Comparison of ENCODE assay signal across 29 cellular contexts in the genomic region with DNA sequence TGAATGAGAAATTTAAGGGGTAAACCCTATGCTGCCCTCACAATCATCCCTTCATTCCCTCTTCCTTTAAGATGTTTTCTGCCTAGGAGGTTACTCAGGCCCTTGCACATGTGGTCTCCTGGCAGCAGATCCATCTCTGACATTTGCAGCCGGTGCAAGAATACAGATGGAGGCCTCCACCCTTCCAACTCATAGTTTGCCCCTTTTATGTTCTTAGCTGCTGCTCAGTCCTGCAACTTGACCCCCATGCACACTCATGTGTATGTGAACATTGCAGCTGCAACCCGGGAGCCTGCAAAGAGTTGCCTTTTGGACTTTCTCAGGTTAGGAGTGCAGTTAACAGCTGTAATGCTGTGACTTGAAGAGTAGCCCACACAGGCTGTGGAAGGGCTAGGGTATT.
"Had no signal": no experiment of that assay in that cellular context is flagged by ENCODE, and none has a peak within 500 bp of the region (broad histone marks: within the 10 kb centered on the region; RNA-seq: fewer than 3 reads in every experiment).

No MANE protein-coding gene starts in this region.

- H3K27ac Mint-ChIP-seq: activated CD4-positive, alpha-beta T cell treated with anti-CD3 and anti-CD28 coated beads for 36 hours; activated CD8-positive, alpha-beta memory T cell treated with anti-CD3 and anti-CD28 coated beads, Interleukin-2, amount 10 ng/mL, durations not matched to agents 7 days and 5 days; activated CD8-positive, alpha-beta T cell treated with anti-CD3 and anti-CD28 coated beads, Interleukin-2, amount 10 ng/mL, durations not matched to agents 7 days and 5 days; activated naive CD4-positive, alpha-beta T cell treated with anti-CD3 and anti-CD28 coated beads, Interleukin-2, amount 50 U/mL, for 24 hours; activated naive CD8-positive, alpha-beta T cell treated with anti-CD3 and anti-CD28 coated beads, Interleukin-2, amount 50 U/mL, for 24 hours; activated T-helper 2 cell treated with anti-CD3 and anti-CD28 coated beads, Interferon-gamma antibody, Interleukin-2, Interleukin-4, amounts not matched to agents 10 μg/mL and 5 μg/mL and 100 μg/mL, durations not matched to agents 14 hours and 24 hours and 36 hours; natural killer cell treated with Interleukin-12 subunit alpha and Interleukin-12 subunit beta and Interleukin-15 and Interleukin-18, amount 100 ng/mL, for 72 hours; progenitor cell of endocrine pancreas; T-helper 2 cell treated with Interferon-gamma antibody and Interleukin-4, amounts not matched to agents 5 μg/mL and 100 μg/mL, for 36 hours had no signal

- H3K79me2 ChIP-seq: hepatocyte had no signal

- H3K4me1 ChIP-seq: breast epithelium had no signal

- H3K36me3 Mint-ChIP-seq: activated CD8-positive, alpha-beta memory T cell treated with anti-CD3 and anti-CD28 coated beads, Interleukin-2, amount 10 ng/mL, durations not matched to agents 7 days and 5 days; activated naive CD4-positive, alpha-beta T cell treated with anti-CD3 and anti-CD28 coated beads, Interleukin-2, amount 50 U/mL, for 24 hours; natural killer cell treated with Interleukin-12 subunit alpha and Interleukin-12 subunit beta and Interleukin-15 and Interleukin-18, amount 100 ng/mL, for 72 hours had no signal

- DNase-seq: activated CD4-positive, alpha-beta T cell treated with anti-CD3 and anti-CD28 coated beads for 36 hours; activated CD4-positive, CD25-positive, alpha-beta regulatory T cell; activated CD8-positive, alpha-beta memory T cell treated with anti-CD3 and anti-CD28 coated beads, Interleukin-2, amount 10 ng/mL, durations not matched to agents 7 days and 5 days; activated CD8-positive, alpha-beta T cell treated with anti-CD3 and anti-CD28 coated beads, Interleukin-2, amount 10 ng/mL, durations not matched to agents 7 days and 5 days; activated naive CD8-positive, alpha-beta T cell treated with anti-CD3 and anti-CD28 coated beads, Interleukin-2, amount 50 U/mL, for 24 hours; activated T-cell treated with anti-CD3 and anti-CD28 coated beads, Interleukin-2, amount 50 U/mL, for 48 hours; amygdala; dermis blood vessel endothelial cell; effector CD8-positive, alpha-beta T cell; esophagus squamous epithelium; left cardiac atrium; left ventricle myocardium superior; mucosa of descending colon; right lobe of liver; stimulated activated CD4-positive, alpha-beta T cell treated with anti-CD3 and anti-CD28 coated beads, Interleukin-2, amount 100 ng/mL, for 48 hours; stimulated activated naive CD8-positive, alpha-beta T cell treated with anti-CD3 and anti-CD28 coated beads, Interleukin-15, Interleukin-2, amounts not matched to agents 100 U/mL and 50 U/mL, for 24 hours; T-helper 1 cell; thyroid gland; upper lobe of left lung had no signal

- H3K4me1 Mint-ChIP-seq: central memory CD8-positive, alpha-beta T cell had no signal

- H3K9me3 ChIP-seq: breast epithelium, esophagus squamous epithelium, mucosa of descending colon, right lobe of liver, thyroid gland, upper lobe of left lung, vagina had no signal

- H3K4me3 ChIP-seq: breast epithelium, esophagus squamous epithelium, hepatocyte, mucosa of descending colon, right lobe of liver, thyroid gland, upper lobe of left lung, vagina had no signal

- H3K27ac ChIP-seq: breast epithelium, epithelial cell of prostate, esophagus squamous epithelium, hepatocyte, right lobe of liver, thyroid gland, upper lobe of left lung, vagina had no signal

- H2AFZ ChIP-seq: hepatocyte had no signal

- H3K27me3 ChIP-seq: breast epithelium, esophagus squamous epithelium, hepatocyte, right lobe of liver, thyroid gland, upper lobe of left lung, vagina had no signal

- H3K4me3 Mint-ChIP-seq: activated CD4-positive, alpha-beta T cell treated with anti-CD3 and anti-CD28 coated beads for 36 hours; activated CD8-positive, alpha-beta memory T cell treated with anti-CD3 and anti-CD28 coated beads, Interleukin-2, amount 10 ng/mL, durations not matched to agents 7 days and 5 days; activated CD8-positive, alpha-beta T cell treated with anti-CD3 and anti-CD28 coated beads, Interleukin-2, amount 10 ng/mL, durations not matched to agents 7 days and 5 days; activated naive CD4-positive, alpha-beta T cell treated with anti-CD3 and anti-CD28 coated beads, Interleukin-2, amount 50 U/mL, for 24 hours; activated naive CD8-positive, alpha-beta T cell treated with anti-CD3 and anti-CD28 coated beads, Interleukin-2, amount 50 U/mL, for 24 hours; central memory CD8-positive, alpha-beta T cell; natural killer cell treated with Interleukin-12 subunit alpha and Interleukin-12 subunit beta and Interleukin-15 and Interleukin-18, amount 100 ng/mL, for 72 hours; T-helper 2 cell treated with Interferon-gamma antibody and Interleukin-4, amounts not matched to agents 5 μg/mL and 100 μg/mL, for 36 hours had no signal

- H3K4me2 ChIP-seq: hepatocyte had no signal

- H3K9me3 Mint-ChIP-seq: activated naive CD4-positive, alpha-beta T cell treated with anti-CD3 and anti-CD28 coated beads, Interleukin-2, amount 50 U/mL, for 24 hours; activated naive CD8-positive, alpha-beta T cell treated with anti-CD3 and anti-CD28 coated beads, Interleukin-2, amount 50 U/mL, for 24 hours; activated T-helper 2 cell treated with anti-CD3 and anti-CD28 coated beads, Interferon-gamma antibody, Interleukin-2, Interleukin-4, amounts not matched to agents 10 μg/mL and 5 μg/mL and 100 μg/mL, durations not matched to agents 14 hours and 24 hours and 36 hours; central memory CD8-positive, alpha-beta T cell; natural killer cell treated with Interleukin-12 subunit alpha and Interleukin-12 subunit beta and Interleukin-15 and Interleukin-18, amount 100 ng/mL, for 72 hours; T-helper 2 cell treated with Interferon-gamma antibody and Interleukin-4, amounts not matched to agents 5 μg/mL and 100 μg/mL, for 36 hours had no signal

- H3K27me3 Mint-ChIP-seq: activated CD4-positive, alpha-beta T cell treated with anti-CD3 and anti-CD28 coated beads for 36 hours; activated CD8-positive, alpha-beta memory T cell treated with anti-CD3 and anti-CD28 coated beads, Interleukin-2, amount 10 ng/mL, durations not matched to agents 7 days and 5 days; activated naive CD4-positive, alpha-beta T cell treated with anti-CD3 and anti-CD28 coated beads, Interleukin-2, amount 50 U/mL, for 24 hours; activated naive CD8-positive, alpha-beta T cell treated with anti-CD3 and anti-CD28 coated beads, Interleukin-2, amount 50 U/mL, for 24 hours; central memory CD8-positive, alpha-beta T cell; natural killer cell treated with Interleukin-12 subunit alpha and Interleukin-12 subunit beta and Interleukin-15 and Interleukin-18, amount 100 ng/mL, for 72 hours; progenitor cell of endocrine pancreas had no signal

- H3K36me3 ChIP-seq: breast epithelium, esophagus squamous epithelium, right lobe of liver, thyroid gland, upper lobe of left lung, vagina had no signal

- ATAC-seq: activated CD4-positive, alpha-beta T cell treated with anti-CD3 and anti-CD28 coated beads for 36 hours; activated CD8-positive, alpha-beta memory T cell treated with anti-CD3 and anti-CD28 coated beads, Interleukin-2, amount 10 ng/mL, durations not matched to agents 7 days and 5 days; activated CD8-positive, alpha-beta T cell treated with anti-CD3 and anti-CD28 coated beads, Interleukin-2, amount 10 ng/mL, durations not matched to agents 7 days and 5 days; activated naive CD8-positive, alpha-beta T cell treated with anti-CD3 and anti-CD28 coated beads, Interleukin-2, amount 50 U/mL, for 24 hours; left cardiac atrium; left ventricle myocardium superior; mucosa of descending colon; right lobe of liver; stimulated activated naive CD8-positive, alpha-beta T cell treated with anti-CD3 and anti-CD28 coated beads, Interleukin-15, Interleukin-2, amounts not matched to agents 100 U/mL and 50 U/mL, for 24 hours had no signal
